ENCODE assay signal across 27 cellular contexts in the genomic region with DNA sequence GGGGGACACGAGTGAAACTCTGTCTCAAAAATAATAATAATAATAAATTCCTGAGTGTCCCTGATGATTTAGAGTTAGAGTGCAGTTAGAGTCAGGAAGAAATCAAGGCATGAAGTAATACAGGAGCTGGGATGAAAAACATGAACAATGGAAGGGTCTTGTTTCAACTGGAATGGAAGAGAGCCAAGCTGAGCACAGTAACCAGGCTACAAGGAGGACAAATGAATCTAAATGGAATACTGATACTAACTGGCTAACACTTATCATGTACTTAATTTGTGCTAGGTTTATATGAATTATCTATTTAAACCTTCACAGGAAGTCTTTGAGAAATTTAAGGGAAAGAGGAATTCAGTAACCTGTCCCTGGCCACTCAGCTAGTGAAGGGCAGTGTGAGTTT. TPM values are rescaled to one million over a fixed set of nuclear protein-coding genes. Genes with fewer than 3 reads are reported as not detected.
DNase-seq lines count a peak whose midpoint lies in the region; ATAC-seq, FAIRE-seq and TF ChIP-seq lines count a peak whose summit lies in the region.
"Had no signal": no experiment of that assay in that cellular context is flagged by ENCODE, and none has a peak within 500 bp of the region (broad histone marks: within the 10 kb centered on the region; RNA-seq: fewer than 3 reads in every experiment).

No MANE protein-coding gene starts in this region.

- in situ Hi-C loops in HepG2 (cut with HindIII; ENCODE audit: extremely low pct_ligation_motif_present, low pct_unique_long_range_greater_than_20kb): no loop called here

- intact Hi-C loops in HepG2 (cut with micrococcal nuclease; ENCODE audit: unreplicated experiment) (no loop called here), right lobe of liver (cut with DNase I) (no loop called here)

- TF ChIP-seq POLR2A in HepG2 (IDR thresholded peaks at IDR 0.05; ENCODE audit: insufficient read depth in 1 of 2, low read depth in 2 of 2, low read length in 2 of 2) (no peak), right lobe of liver (IDR thresholded peaks at IDR 0.05) (no peak)

- no peak overlapping the region for H2AFZ ChIP-seq in HepG2 (ENCODE audit: low read length)

- POLR2A ChIA-PET in HepG2 (lab: Yijun Ruan, JAX): no interaction called here

- WGBS in HepG2 (ENCODE audit: low lambda C conversion rate): 100% methylated on average over 1 of the region's 1 CpG
- 100% methylated on average over 1 of the region's 1 CpG for WGBS in right lobe of liver (ENCODE audit: insufficient coverage, low coverage, low lambda C conversion rate, missing lambda C conversion rate)

- H3K27me3 ChIP-seq in HepG2 (ENCODE audit: control insufficient read depth in 1 of 2, insufficient read depth in 2 of 2, low read length in 2 of 2) (no peaks in the 10 kb centered on the region), right lobe of liver (no peaks in the 10 kb centered on the region)

- TF ChIP-seq EP300 in HepG2 (IDR thresholded peaks at IDR 0.05; ENCODE audit: low read depth in 2 of 2, low read length in 2 of 2) (no peak), HepG2 (CRISPR knock-in tag; IDR thresholded peaks at IDR 0.05; ENCODE audit: borderline replicate concordance) (no peak)

- DNase-seq in HepG2 (ENCODE audit: low spot score) (no peak), right lobe of liver (no peak), globus pallidus (ENCODE audit: low spot score) (peak; percentile 56), pons (ENCODE audit: low spot score) (peak; percentile 74), NCI-H2107 (lab: John Stamatoyannopoulos, UW) (no peak), GM19238 (ENCODE audit: insufficient read length, low spot score) (no peak)
- DNase-seq: C1 segment of cervical spinal cord; CD8-positive, alpha-beta memory T cell; DMS 273 treated with DMSO at 0.1 percent for 48 hours; DMS79; EL; GDM1; HCEC 1CT; Karpas-422; NCI-H1092; NCI-H1417 treated with DMSO at 0.1 percent for 48 hours; NCI-H1694 treated with DMSO at 0.1 percent for 48 hours; NCI-H446 treated with DMSO at 0.1 percent for 48 hours; NCI-H526; NCI-H82; NK-92 treated with Interleukin-12 subunit alpha and Interleukin-12 subunit beta, amount 100 ng/mL, for 24 hours; SHP77 had no signal

- no peak for FAIRE-seq in HepG2 (lab: Jason Lieb, UNC)
- FAIRE-seq: A204.1, GM12878, H1 had no signal

- BruUV-seq in HepG2 (replicated peaks; lab: Mats Ljungman, UMichigan): TSS peak; percentile 33

- TF ChIP-seq CTCF in HepG2 (CRISPR knock-in tag; IDR thresholded peaks at IDR 0.05) (no peak), right lobe of liver (IDR thresholded peaks at IDR 0.05) (no peak)

- CTCF ChIA-PET in HepG2 (lab: Yijun Ruan, JAX; ENCODE audit: low intra/inter-chr PET ratio, low total read pairs): no interaction called here

- H4K20me1 ChIP-seq in HepG2 (ENCODE audit: insufficient read depth, low read length): no peaks in the 10 kb centered on the region

- H3K79me2 ChIP-seq in HepG2 (ENCODE audit: insufficient read depth, low read length): no peaks in the 10 kb centered on the region

- TF ChIP-seq RAD21 in HepG2 (CRISPR knock-in tag; IDR thresholded peaks at IDR 0.05): no peak

- H3K4me1 ChIP-seq in HepG2 (ENCODE audit: insufficient read depth, low read length): peaks cover 23% of the 10 kb centered on the region
- no peaks in the 10 kb centered on the region for H3K4me1 ChIP-seq in right lobe of liver

- H3K27ac ChIP-seq in HepG2 (ENCODE audit: extremely low read length, insufficient read depth, low read length) (no peak overlapping the region), right lobe of liver (no peak overlapping the region)
- H3K27ac ChIP-seq: RWPE1 had no signal

- H3K36me3 ChIP-seq in HepG2 (replicated peaks in 1 of 2; ENCODE audit: control insufficient read depth in 1 of 2, insufficient read depth in 2 of 2, low read length in 2 of 2): no peaks in the 10 kb centered on the region
- no peaks in the 10 kb centered on the region for H3K36me3 ChIP-seq in right lobe of liver

- H3K4me3 ChIP-seq in HepG2 (replicated peaks in 1 of 3; ENCODE audit: insufficient read depth in 1 of 3, low read depth in 2 of 3, low read length in 3 of 3): no peak overlapping the region
- H3K4me3 ChIP-seq in right lobe of liver: no peak overlapping the region
- H3K4me3 ChIP-seq: GM12878 had no signal

- H3K4me2 ChIP-seq in HepG2 (ENCODE audit: low read depth, low read length): no peak overlapping the region

- ATAC-seq in HepG2: no peak
- ATAC-seq in right lobe of liver: no peak
- ATAC-seq in GM21367 (IDR thresholded peaks at IDR 0.05; ENCODE audit: unreplicated experiment): no peak
- ATAC-seq: GM12878 had no signal

- H3K9ac ChIP-seq in HepG2 (ENCODE audit: insufficient read depth, low read depth, low read length): no peak overlapping the region

- H3K9me3 ChIP-seq in HepG2 (ENCODE audit: low read length) (no peaks in the 10 kb centered on the region), right lobe of liver (no peaks in the 10 kb centered on the region)

TF ChIP-seq in HepG2, 621 proteins besides CTCF, POLR2A, EP300 and RAD21:
- TF ChIP-seq, protein P1, sequence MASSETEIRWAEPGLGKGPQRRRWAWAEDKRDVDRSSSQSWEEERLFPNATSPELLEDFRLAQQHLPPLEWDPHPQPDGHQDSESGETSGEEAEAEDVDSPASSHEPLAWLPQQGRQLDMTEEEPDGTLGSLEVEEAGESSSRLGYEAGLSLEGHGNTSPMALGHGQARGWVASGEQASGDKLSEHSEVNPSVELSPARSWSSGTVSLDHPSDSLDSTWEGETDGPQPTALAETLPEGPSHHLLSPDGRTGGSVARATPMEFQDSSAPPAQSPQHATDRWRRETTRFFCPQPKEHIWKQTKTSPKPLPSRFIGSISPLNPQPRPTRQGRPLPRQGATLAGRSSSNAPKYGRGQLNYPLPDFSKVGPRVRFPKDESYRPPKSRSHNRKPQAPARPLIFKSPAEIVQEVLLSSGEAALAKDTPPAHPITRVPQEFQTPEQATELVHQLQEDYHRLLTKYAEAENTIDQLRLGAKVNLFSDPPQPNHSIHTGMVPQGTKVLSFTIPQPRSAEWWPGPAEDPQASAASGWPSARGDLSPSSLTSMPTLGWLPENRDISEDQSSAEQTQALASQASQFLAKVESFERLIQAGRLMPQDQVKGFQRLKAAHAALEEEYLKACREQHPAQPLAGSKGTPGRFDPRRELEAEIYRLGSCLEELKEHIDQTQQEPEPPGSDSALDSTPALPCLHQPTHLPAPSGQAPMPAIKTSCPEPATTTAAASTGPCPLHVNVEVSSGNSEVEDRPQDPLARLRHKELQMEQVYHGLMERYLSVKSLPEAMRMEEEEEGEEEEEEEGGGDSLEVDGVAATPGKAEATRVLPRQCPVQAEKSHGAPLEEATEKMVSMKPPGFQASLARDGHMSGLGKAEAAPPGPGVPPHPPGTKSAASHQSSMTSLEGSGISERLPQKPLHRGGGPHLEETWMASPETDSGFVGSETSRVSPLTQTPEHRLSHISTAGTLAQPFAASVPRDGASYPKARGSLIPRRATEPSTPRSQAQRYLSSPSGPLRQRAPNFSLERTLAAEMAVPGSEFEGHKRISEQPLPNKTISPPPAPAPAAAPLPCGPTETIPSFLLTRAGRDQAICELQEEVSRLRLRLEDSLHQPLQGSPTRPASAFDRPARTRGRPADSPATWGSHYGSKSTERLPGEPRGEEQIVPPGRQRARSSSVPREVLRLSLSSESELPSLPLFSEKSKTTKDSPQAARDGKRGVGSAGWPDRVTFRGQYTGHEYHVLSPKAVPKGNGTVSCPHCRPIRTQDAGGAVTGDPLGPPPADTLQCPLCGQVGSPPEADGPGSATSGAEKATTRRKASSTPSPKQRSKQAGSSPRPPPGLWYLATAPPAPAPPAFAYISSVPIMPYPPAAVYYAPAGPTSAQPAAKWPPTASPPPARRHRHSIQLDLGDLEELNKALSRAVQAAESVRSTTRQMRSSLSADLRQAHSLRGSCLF (CRISPR knock-in tag; IDR thresholded peaks at IDR 0.05; ENCODE audit: borderline replicate concordance): no peak
- no peak for TF ChIP-seq ZNF326 (CRISPR knock-in tag; IDR thresholded peaks at IDR 0.05; ENCODE audit: borderline replicate concordance)
TF ChIP-seq in HepG2: peak in this region for 0.

RNA-seq across cellular contexts. Expression of a gene that starts 38.8 kb away (rescaled TPM):
- total RNA-seq in HepG2 (2016; rRNA removed; fragmentation: Illumina TruSeq; extraction: Trizol) (77.8 and 171 TPM in 2 replicates), right lobe of liver (10 to 100 TPM; 28.1 to 36.7 (median 29.5) TPM)
- total RNA-seq in HepG2 (2016; cell fraction: cytosol; rRNA removed; fragmentation: Illumina TruSeq; extraction: Trizol; ENCODE audit: low read depth): 22.4 and 25.4 TPM in 2 replicates
- 73.6 and 173 TPM in 2 replicates for total RNA-seq in HepG2 (2016; cell fraction: insoluble cytoplasmic fraction; rRNA removed; fragmentation: Illumina TruSeq; extraction: Trizol)
- total RNA-seq in HepG2 (2016; cell fraction: membrane; rRNA removed; fragmentation: Illumina TruSeq; extraction: Trizol): 57.4 and 61.3 TPM in 2 replicates
- 131 and 137 TPM in 2 replicates for total RNA-seq in HepG2 (2016; cell fraction: nucleus; rRNA removed; fragmentation: Illumina TruSeq; extraction: Trizol)
- polyA plus RNA-seq in HepG2 (2011; rRNA removed): 49.5 and 52.1 TPM in 2 replicates
- 26.0 and 41.8 TPM in 2 replicates for polyA plus RNA-seq in HepG2 (2011; cell fraction: cytosol; rRNA removed)
- polyA plus RNA-seq in HepG2 (2011; cell fraction: nucleus; rRNA removed): 47.5 and 57.6 TPM in 2 replicates
- 67.8 and 68.1 TPM in 2 replicates for polyA plus RNA-seq in HepG2 (2012)
- polyA plus RNA-seq in HepG2 (2016; cell fraction: cytosol; fragmentation: Illumina TruSeq; extraction: Trizol; ENCODE audit: low read depth): 7.1 and 8.9 TPM in 2 replicates
- 153 TPM in 2 replicates for polyA plus RNA-seq in HepG2 (2016; cell fraction: insoluble cytoplasmic fraction; fragmentation: Illumina TruSeq; extraction: Trizol; ENCODE audit: low read depth)
- 27.8 and 31.6 TPM in 2 replicates for polyA plus RNA-seq in HepG2 (2016; cell fraction: membrane; fragmentation: Illumina TruSeq; extraction: Trizol; ENCODE audit: low read depth)
- 152 and 165 TPM in 2 replicates for polyA plus RNA-seq in HepG2 (2016; cell fraction: nucleus; fragmentation: Illumina TruSeq; extraction: Trizol; ENCODE audit: insufficient read depth, low read depth)
- 42.9 and 46.9 TPM in 2 replicates for polyA minus RNA-seq in HepG2 (2011; rRNA and poly(A)+ RNA removed; ENCODE audit: low replicate concordance)
- 52.5 and 57.5 TPM in 2 replicates for polyA minus RNA-seq in HepG2 (2011; cell fraction: cytosol; rRNA and poly(A)+ RNA removed)
- 158 and 180 TPM in 2 replicates for polyA minus RNA-seq in HepG2 (2011; cell fraction: nucleus; rRNA and poly(A)+ RNA removed)

Comparison
In these comparisons a context has a peak if more than half of its experiments do, and no peak if none do; other contexts are left out.
1. DNase-seq: peak in globus pallidus (single experiment) and pons (single experiment); none in HepG2 (single experiment), right lobe of liver (0 of 3), NCI-H2107 (single experiment) and GM19238 (single experiment).